25 cellular contexts compared by ENCODE assay signal in the genomic region with DNA sequence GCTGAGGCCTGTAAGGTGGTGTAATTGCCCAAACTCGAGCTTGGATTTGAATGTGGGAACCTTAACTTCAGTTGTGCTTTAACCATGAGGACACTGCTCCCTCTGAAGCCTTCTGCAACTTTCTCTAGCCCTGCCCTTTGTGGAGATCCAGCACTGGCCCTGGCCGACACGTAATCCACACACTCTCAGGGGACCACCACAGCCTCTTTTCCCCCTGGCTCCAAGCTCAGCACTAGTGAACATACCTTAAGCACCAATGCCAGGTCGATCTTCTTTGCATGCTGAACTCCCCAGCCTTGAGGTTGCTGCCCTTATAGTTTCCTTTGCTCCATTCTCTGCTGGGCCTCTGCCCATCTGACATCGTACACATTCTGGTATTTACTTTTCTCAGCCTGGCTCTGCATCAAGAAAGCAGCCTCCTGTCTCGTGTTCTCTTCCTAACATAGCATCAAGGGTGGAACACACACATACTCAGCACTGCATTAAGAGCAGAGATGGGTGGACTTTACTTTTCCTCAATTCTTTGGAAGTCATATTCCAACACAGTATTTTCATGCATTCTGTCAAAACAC.
A peak's percentile ranks its signal among the peaks of the same experiment; 100 is the strongest.
DNase-seq lines count a peak whose midpoint lies in the region; ATAC-seq, FAIRE-seq and TF ChIP-seq lines count a peak whose summit lies in the region.
"Had no signal": no experiment of that assay in that cellular context is flagged by ENCODE, and none has a peak within 500 bp of the region (broad histone marks: within the 10 kb centered on the region; RNA-seq: fewer than 3 reads in every experiment).

No MANE protein-coding gene starts in this region.

- ATAC-seq in HG02571 (IDR thresholded peaks at IDR 0.05; ENCODE audit: unreplicated experiment) (no peak), HG02884 (IDR thresholded peaks at IDR 0.05; ENCODE audit: unreplicated experiment) (no peak)
- ATAC-seq: K562; stimulated activated memory B cell treated with anti-CD40 and anti-IgM and Interleukin-4, amounts not matched to agents 10 μg/mL and 1 μg/mL and 100 μg/mL, for 72 hours; T-cell had no signal

- TF ChIP-seq POLR2A in H54 (IDR thresholded peaks at IDR 0.05; ENCODE audit: low read depth, low read length) = no peak

- H2AFZ ChIP-seq in ACC112 (ENCODE audit: low read length, unreplicated experiment) = no peak overlapping the region

- H3K36me3 ChIP-seq in ACC112 (ENCODE audit: insufficient read depth, low read length) = no peaks in the 10 kb centered on the region
- H3K36me3 ChIP-seq: breast epithelium had no signal

- FAIRE-seq in H54 (lab: Jason Lieb, UNC) = no peak
- FAIRE-seq: K562, kidney had no signal

- H3K36me3 Mint-ChIP-seq in nephron (ENCODE audit: low read depth) = no peaks in the 10 kb centered on the region
- H3K36me3 Mint-ChIP-seq: activated naive CD8-positive, alpha-beta T cell treated with anti-CD3 and anti-CD28 coated beads, Interleukin-2, amount 10 ng/mL, durations not matched to agents 7 days and 5 days; CD14-positive monocyte; stimulated activated memory B cell treated with anti-CD40 and anti-IgM and Interleukin-4, amounts not matched to agents 10 μg/mL and 1 μg/mL and 100 μg/mL, for 72 hours; T-cell had no signal

- H3K4me1 ChIP-seq in ACC112 (ENCODE audit: control insufficient read depth, insufficient read depth, low read length, unreplicated experiment) = peaks cover 25% of the 10 kb centered on the region
- H3K4me1 ChIP-seq: breast epithelium had no signal

- no peak overlapping the region for H3K4me3 Mint-ChIP-seq in nephron
- H3K4me3 Mint-ChIP-seq: activated naive CD8-positive, alpha-beta T cell treated with anti-CD3 and anti-CD28 coated beads, Interleukin-2, amount 10 ng/mL, durations not matched to agents 7 days and 5 days; CD14-positive monocyte; dendritic cell treated with granulocyte-macrophage colony-stimulating factor and Interleukin-4, amounts not matched to agents 40 ng/mL and 50 ng/mL, for 4 days; stimulated activated memory B cell treated with anti-CD40 and anti-IgM and Interleukin-4, amounts not matched to agents 10 μg/mL and 1 μg/mL and 100 μg/mL, for 72 hours; T-cell had no signal

- DNase-seq in LNCaP clone FGC (ENCODE audit: low read depth) (peak; percentile 36), cardiac fibroblast (ENCODE audit: low read depth in 2 of 2) (peak; percentile 40 to 64), H54 (ENCODE audit: insufficient read length, low spot score) (no peak), NCI-H1417 treated with DMSO at 0.1 percent for 48 hours (lab: John Stamatoyannopoulos, UW) (no peak)
- DNase-seq: activated CD4-positive, alpha-beta T cell treated with anti-CD3 and anti-CD28 coated beads for 48 hours; activated naive CD8-positive, alpha-beta T cell treated with anti-CD3 and anti-CD28 coated beads, Interleukin-2, amount 10 ng/mL, durations not matched to agents 7 days and 5 days; DMS153; foreskin melanocyte; GF-D8; hippocampal formation; kidney; NCI-H2029; occipital lobe; stimulated activated CD4-positive, alpha-beta T cell treated with anti-CD3 and anti-CD28 coated beads, Interleukin-1b, Interleukin-23, amount 100 ng/mL, for 48 hours; T-cell had no signal

- H3K4me3 ChIP-seq in ACC112 (ENCODE audit: low read depth, low read length) (no peak overlapping the region), LNCaP clone FGC (ENCODE audit: low read depth, low read length) (no peak overlapping the region), cardiac fibroblast (replicated peaks in 1 of 2; ENCODE audit: low read depth in 2 of 2, low read length in 2 of 2) (no peak overlapping the region)
- H3K4me3 ChIP-seq: breast epithelium, K562, lung had no signal

- no peaks in the 10 kb centered on the region for H3K79me2 ChIP-seq in ACC112 (ENCODE audit: control insufficient read depth, insufficient read depth, low read length, unreplicated experiment)

- TF ChIP-seq CTCF in LNCaP clone FGC (IDR thresholded peaks at IDR 0.05; ENCODE audit: control insufficient read depth, extremely low read depth, insufficient read depth) = no peak
- no peak for TF ChIP-seq CTCF in cardiac fibroblast (IDR thresholded peaks at IDR 0.05; ENCODE audit: low read depth, low read length)
- no peak for TF ChIP-seq CTCF in nephron (IDR thresholded peaks at IDR 0.05; ENCODE audit: unreplicated experiment in 3 of 3)

- peaks cover 17% of the 10 kb centered on the region for H3K27me3 Mint-ChIP-seq in nephron (ENCODE audit: low read depth)
- H3K27me3 Mint-ChIP-seq: stimulated activated memory B cell treated with anti-CD40 and anti-IgM and Interleukin-4, amounts not matched to agents 10 μg/mL and 1 μg/mL and 100 μg/mL, for 72 hours; T-cell had no signal

- H3K27ac ChIP-seq in ACC112 (ENCODE audit: low read depth, low read length) = 0 out of 2 replicates have a peak overlapping the region, but pooled peaks have one; percentile 59
- H3K27ac ChIP-seq: breast epithelium had no signal

- H3K4me1 Mint-ChIP-seq in nephron = peaks cover 32% of the 10 kb centered on the region
- H3K4me1 Mint-ChIP-seq: CD14-positive monocyte had no signal

- peak overlapping the region; percentile 4 to 45 (median 34) for H3K27ac Mint-ChIP-seq in nephron
- H3K27ac Mint-ChIP-seq: activated naive CD8-positive, alpha-beta T cell treated with anti-CD3 and anti-CD28 coated beads, Interleukin-2, amount 10 ng/mL, durations not matched to agents 7 days and 5 days; CD14-positive monocyte; dendritic cell treated with granulocyte-macrophage colony-stimulating factor and Interleukin-4, amounts not matched to agents 40 ng/mL and 50 ng/mL, for 4 days; stimulated activated memory B cell treated with anti-CD40 and anti-IgM and Interleukin-4, amounts not matched to agents 10 μg/mL and 1 μg/mL and 100 μg/mL, for 72 hours had no signal

- H3K27me3 ChIP-seq in ACC112 (ENCODE audit: insufficient read depth, low read length) = no peaks in the 10 kb centered on the region
- H3K27me3 ChIP-seq: breast epithelium had no signal

- no peaks in the 10 kb centered on the region for H3K9me3 Mint-ChIP-seq in nephron
- H3K9me3 Mint-ChIP-seq: activated naive CD8-positive, alpha-beta T cell treated with anti-CD3 and anti-CD28 coated beads, Interleukin-2, amount 10 ng/mL, durations not matched to agents 7 days and 5 days; dendritic cell treated with granulocyte-macrophage colony-stimulating factor and Interleukin-4, amounts not matched to agents 40 ng/mL and 50 ng/mL, for 4 days; stimulated activated memory B cell treated with anti-CD40 and anti-IgM and Interleukin-4, amounts not matched to agents 10 μg/mL and 1 μg/mL and 100 μg/mL, for 72 hours; T-cell had no signal

Comparison
In these comparisons a context has a peak if more than half of its experiments do, and no peak if none do; other contexts are left out.
1. DNase-seq: peak in LNCaP clone FGC (single experiment) and cardiac fibroblast (2 of 2); none in H54 (single experiment) and NCI-H1417 treated with DMSO at 0.1 percent for 48 hours (single experiment).